ENCODE assay signal across 20 cellular contexts in the genomic region with DNA sequence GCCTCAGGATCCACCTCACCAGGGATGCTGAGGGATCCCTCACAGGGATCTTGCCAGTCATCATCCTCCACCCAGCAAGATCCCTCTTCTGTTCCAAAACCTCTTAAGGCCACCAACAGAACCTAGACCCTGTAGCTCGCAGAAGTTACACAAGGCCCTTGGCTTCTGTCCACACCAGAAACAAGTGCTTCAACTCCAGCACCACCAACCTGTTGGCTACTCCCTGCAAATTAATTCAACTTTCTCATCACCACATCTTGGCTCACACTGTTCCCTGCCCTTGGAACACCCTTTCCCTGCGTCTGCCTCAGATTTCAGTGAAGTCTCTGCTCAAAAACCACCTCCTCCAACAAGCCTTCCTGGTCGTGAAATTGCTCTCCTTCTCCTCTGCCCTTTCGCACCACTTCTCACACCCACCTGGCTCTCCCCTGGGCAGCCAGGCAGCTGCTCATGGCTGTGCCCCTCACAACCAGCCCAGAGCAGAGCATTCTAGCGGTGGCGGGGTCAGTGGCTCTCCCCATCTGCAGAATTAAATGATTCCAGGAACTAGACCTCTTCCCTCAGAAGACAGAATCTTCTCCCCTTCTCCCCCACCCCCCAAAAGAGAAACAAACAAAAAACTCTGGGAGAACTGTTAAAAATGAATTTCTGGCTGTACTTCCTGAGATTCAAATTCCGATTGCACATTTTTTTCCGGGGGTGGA. TPM values are rescaled to one million over a fixed set of nuclear protein-coding genes. Genes with fewer than 3 reads are reported as not detected.
DNase-seq lines count a peak whose midpoint lies in the region; ATAC-seq and TF ChIP-seq lines count a peak whose summit lies in the region.
"Had no signal": no experiment of that assay in that cellular context is flagged by ENCODE, and none has a peak within 500 bp of the region (broad histone marks: within the 10 kb centered on the region; RNA-seq: fewer than 3 reads in every experiment).

No MANE protein-coding gene starts in this region.

- H3K4me1 Mint-ChIP-seq in activated CD4-positive, alpha-beta T cell treated with anti-CD3 and anti-CD28 coated beads, Interleukin-2, amount 10 ng/mL, durations not matched to agents 24 days and 14 days, result peaks cover 23% of the 10 kb centered on the region
- H3K4me1 Mint-ChIP-seq in type B pancreatic cell (ENCODE audit: unreplicated experiment) (peaks cover 4% of the 10 kb centered on the region), HFFc6 (ENCODE audit: low read depth) (peaks cover 22% of the 10 kb centered on the region)

- intact Hi-C loops in activated CD4-positive, alpha-beta T cell treated with anti-CD3 and anti-CD28 coated beads, Interleukin-2, amount 10 ng/mL, durations not matched to agents 24 days and 14 days (cut with micrococcal nuclease), result loop anchor here (10.0 kb wide), 1 partner anchor 98 kb away; a partner anchor contains a TSS

- H3K27me3 Mint-ChIP-seq in activated CD4-positive, alpha-beta T cell treated with anti-CD3 and anti-CD28 coated beads, Interleukin-2, amount 10 ng/mL, durations not matched to agents 24 days and 14 days, result peaks cover 37% of the 10 kb centered on the region
- peaks cover 40% of the 10 kb centered on the region for H3K27me3 Mint-ChIP-seq in type B pancreatic cell
- H3K27me3 Mint-ChIP-seq in HFFc6 (ENCODE audit: insufficient read depth), result peaks cover 29% of the 10 kb centered on the region

- no peaks in the 10 kb centered on the region for H3K36me3 ChIP-seq in mucosa of stomach (ENCODE audit: control insufficient read depth, insufficient read depth, low read length)
- H3K36me3 ChIP-seq: brain microvascular endothelial cell had no signal

- TF ChIP-seq CTCF in type B pancreatic cell (conservative IDR thresholded peaks at IDR 0.05) (no peak), HFFc6 (IDR thresholded peaks at IDR 0.05) (no peak)

- H3K27ac ChIP-seq in cingulate gyrus (ENCODE audit: low read depth, low read length), result peak overlapping the region; percentile 96
- H3K27ac ChIP-seq: 22Rv1, brain microvascular endothelial cell, C4-2B had no signal

- H3K27ac Mint-ChIP-seq in activated CD4-positive, alpha-beta T cell treated with anti-CD3 and anti-CD28 coated beads, Interleukin-2, amount 10 ng/mL, durations not matched to agents 24 days and 14 days, result peak overlapping the region; percentile 72
- H3K27ac Mint-ChIP-seq in type B pancreatic cell, result peak overlapping the region; percentile 39
- H3K27ac Mint-ChIP-seq in HFFc6, result no peak overlapping the region
- H3K27ac Mint-ChIP-seq: activated naive CD4-positive, alpha-beta T cell treated with anti-CD3 and anti-CD28 coated beads for 36 hours had no signal

- ATAC-seq in GM19324 (IDR thresholded peaks at IDR 0.05; ENCODE audit: low FRiP score, unreplicated experiment), result no peak

- peak overlapping the region; percentile 92 for H3K9ac ChIP-seq in mucosa of stomach (ENCODE audit: low read length)

- no peak for DNase-seq in activated CD4-positive, alpha-beta T cell treated with anti-CD3 and anti-CD28 coated beads, Interleukin-2, amount 10 ng/mL, durations not matched to agents 24 days and 14 days
- no peak for DNase-seq in activated CD4-positive, alpha-beta T cell treated with anti-CD3 and anti-CD28 coated beads, Interleukin-2, amount 50 U/mL, for 4 hours
- DNase-seq in type B pancreatic cell (ENCODE audit: extremely low spot score, unreplicated experiment) (no peak), HFFc6 (no peak), CD1c-positive myeloid dendritic cell (ENCODE audit: extremely low spot score) (no peak)
- DNase-seq: activated CD4-positive, alpha-beta T cell treated with anti-CD3 and anti-CD28 coated beads for 1 hour; activated CD8-positive, alpha-beta memory T cell treated with anti-CD3 and anti-CD28 coated beads, Interleukin-2, amount 50 U/mL, for 4 hours; activated naive CD4-positive, alpha-beta T cell treated with anti-CD3 and anti-CD28 coated beads for 36 hours; brain microvascular endothelial cell; EL; naive B cell; NCI-H2081; NCI-H526; T1000 had no signal

- peaks cover 47% of the 10 kb centered on the region for H3K4me1 ChIP-seq in mucosa of stomach (ENCODE audit: control insufficient read depth, insufficient read depth, low read length)

- H3K4me3 Mint-ChIP-seq in activated CD4-positive, alpha-beta T cell treated with anti-CD3 and anti-CD28 coated beads, Interleukin-2, amount 10 ng/mL, durations not matched to agents 24 days and 14 days, result peak overlapping the region; percentile 19
- H3K4me3 Mint-ChIP-seq in type B pancreatic cell, result peak overlapping the region; percentile 76
- H3K4me3 Mint-ChIP-seq in HFFc6, result no peak overlapping the region

- H3K27me3 ChIP-seq in mucosa of stomach (ENCODE audit: control insufficient read depth, insufficient read depth, low read length), result peaks cover 8% of the 10 kb centered on the region

- peak overlapping the region; percentile 66 for H3K4me3 ChIP-seq in mucosa of stomach (ENCODE audit: low read length)

- no peaks in the 10 kb centered on the region for H3K36me3 Mint-ChIP-seq in activated CD4-positive, alpha-beta T cell treated with anti-CD3 and anti-CD28 coated beads, Interleukin-2, amount 10 ng/mL, durations not matched to agents 24 days and 14 days (ENCODE audit: low read depth)
- no peaks in the 10 kb centered on the region for H3K36me3 Mint-ChIP-seq in type B pancreatic cell
- no peaks in the 10 kb centered on the region for H3K36me3 Mint-ChIP-seq in HFFc6 (ENCODE audit: low read depth)
- H3K36me3 Mint-ChIP-seq: naive B cell had no signal

- H3K9me3 Mint-ChIP-seq in activated CD4-positive, alpha-beta T cell treated with anti-CD3 and anti-CD28 coated beads, Interleukin-2, amount 10 ng/mL, durations not matched to agents 24 days and 14 days, result no peaks in the 10 kb centered on the region
- no peaks in the 10 kb centered on the region for H3K9me3 Mint-ChIP-seq in type B pancreatic cell
- H3K9me3 Mint-ChIP-seq in HFFc6, result no peaks in the 10 kb centered on the region
- H3K9me3 Mint-ChIP-seq: activated naive CD4-positive, alpha-beta T cell treated with anti-CD3 and anti-CD28 coated beads for 36 hours; naive B cell had no signal

- no peaks in the 10 kb centered on the region for H3K9me3 ChIP-seq in mucosa of stomach (ENCODE audit: control insufficient read depth, low read length)

RNA-seq across cellular contexts. Expression of a gene that starts 1.8 kb away (rescaled TPM):
- total RNA-seq in activated CD4-positive, alpha-beta T cell treated with anti-CD3 and anti-CD28 coated beads, Interleukin-2, amount 10 ng/mL, durations not matched to agents 24 days and 14 days, result not detected in 2 replicates
- 4.9 and 5.1 TPM in 2 replicates for total RNA-seq in type B pancreatic cell (ENCODE audit: low replicate concordance)
- not detected for total RNA-seq in HFFc6 (2021; fragmentation: NEBNext Ultra II Directional; extraction: Animal tissue kit (Norgen Biotek cat#: 25700))
- total RNA-seq: fibroblast of lung had no signal

RNA-seq across cellular contexts. Expression of a gene that starts 37.6 kb away (rescaled TPM):
- 24.9 and 26.7 TPM in 2 replicates for total RNA-seq in activated CD4-positive, alpha-beta T cell treated with anti-CD3 and anti-CD28 coated beads, Interleukin-2, amount 10 ng/mL, durations not matched to agents 24 days and 14 days
- total RNA-seq in type B pancreatic cell (ENCODE audit: low replicate concordance), result 37.7 and 49.4 TPM in 2 replicates
- total RNA-seq in HFFc6 (2021; fragmentation: NEBNext Ultra II Directional; extraction: Animal tissue kit (Norgen Biotek cat#: 25700)), result 10 to 100 TPM; 70.3 to 80.0 (median 76.7) TPM
